ENCODE assay signal across 8 cellular contexts in the genomic region with DNA sequence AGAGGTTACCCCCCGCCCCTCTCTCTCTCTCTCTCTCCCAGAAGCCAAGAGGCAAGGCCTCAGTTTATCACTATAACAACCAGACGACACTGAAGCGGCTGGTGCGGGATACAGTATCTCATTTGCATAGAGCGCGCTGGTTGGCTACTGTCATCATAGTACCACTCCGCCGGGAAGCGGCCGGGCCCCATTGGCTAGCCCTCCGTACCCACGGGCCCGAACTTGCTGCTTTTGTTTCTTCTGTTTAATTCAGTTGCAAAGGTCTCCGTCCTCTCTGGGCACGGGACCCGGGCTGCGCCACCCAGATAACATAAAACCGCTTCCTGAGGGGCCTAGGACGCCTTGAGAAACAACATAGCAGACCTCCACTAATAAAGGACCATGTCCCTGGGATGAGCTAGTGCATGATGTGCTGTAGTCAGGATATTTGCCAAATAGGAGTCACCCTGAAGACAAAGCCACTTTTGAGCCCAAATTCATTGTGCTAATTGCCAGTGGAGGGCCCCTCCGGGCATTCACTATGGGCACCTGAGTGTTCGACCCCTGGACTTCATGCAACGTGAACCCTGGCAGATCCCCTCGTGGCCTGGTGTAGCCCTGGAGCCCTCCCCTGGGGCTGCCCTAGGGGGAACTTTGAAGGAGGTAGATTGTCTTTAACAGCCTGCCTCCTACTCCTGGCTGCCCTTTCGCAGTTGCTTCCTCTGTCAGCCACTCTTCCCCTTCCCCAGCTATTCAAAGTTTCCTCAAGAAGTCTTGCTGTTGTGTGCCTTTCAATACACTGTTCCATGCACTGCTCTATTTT. TPM values are rescaled to one million over a fixed set of nuclear protein-coding genes. Genes with fewer than 3 reads are reported as not detected.
A peak's percentile ranks its signal among the peaks of the same experiment; 100 is the strongest.
DNase-seq lines count a peak whose midpoint lies in the region; ATAC-seq lines count a peak whose summit lies in the region.

Gene PCYT1B, minus strand, starts transcription at position 91 of the 802 bp plus-strand sequence. CDS start 242 bp downstream, outside the sequence.

- H3K27me3 Mint-ChIP-seq in activated CD4-positive, alpha-beta memory T cell treated with anti-CD3 and anti-CD28 coated beads, Interleukin-2, amount 10 ng/mL, durations not matched to agents 7 days and 5 days = peaks cover 15% of the 10 kb centered on the region
- H3K27me3 Mint-ChIP-seq in dendritic cell treated with granulocyte-macrophage colony-stimulating factor and Interleukin-4, amounts not matched to agents 40 ng/mL and 50 ng/mL, for 4 days = peaks cover 13% of the 10 kb centered on the region

- ATAC-seq in HG02884 (IDR thresholded peaks at IDR 0.05; ENCODE audit: unreplicated experiment) (peak; percentile 98), left lobe of liver (peak; percentile 55)

- H3K4me3 Mint-ChIP-seq in activated CD4-positive, alpha-beta memory T cell treated with anti-CD3 and anti-CD28 coated beads, Interleukin-2, amount 10 ng/mL, durations not matched to agents 7 days and 5 days = peak within 1 kb of the TSS; percentile 62
- H3K4me3 Mint-ChIP-seq in dendritic cell treated with granulocyte-macrophage colony-stimulating factor and Interleukin-4, amounts not matched to agents 40 ng/mL and 50 ng/mL, for 4 days = peak within 1 kb of the TSS; percentile 64

- peak; percentile 67 for DNase-seq in NCI-H2196 (lab: John Stamatoyannopoulos, UW; ENCODE audit: unreplicated experiment)
- DNase-seq in activated CD4-positive, alpha-beta memory T cell treated with anti-CD3 and anti-CD28 coated beads, Interleukin-2, amount 10 ng/mL, durations not matched to agents 7 days and 5 days = peak; percentile 69
- peak; percentile 37 for DNase-seq in left lobe of liver (ENCODE audit: low spot score)
- DNase-seq in stimulated activated CD4-positive, alpha-beta T cell treated with anti-CD3 and anti-CD28 coated beads, Interleukin-4, amount 100 ng/mL, for 1 hour = peak; percentile 56
- no peak for DNase-seq in SKM-1 treated with dmso at 0.1 percent for 144 hours (lab: John Stamatoyannopoulos, UW; ENCODE audit: unreplicated experiment)

- H3K36me3 ChIP-seq in ES-I3 (ENCODE audit: insufficient read depth, low read length) = no peaks in the 10 kb centered on the region

- no peak within 1 kb of the TSS for H3K27ac Mint-ChIP-seq in activated CD4-positive, alpha-beta memory T cell treated with anti-CD3 and anti-CD28 coated beads, Interleukin-2, amount 10 ng/mL, durations not matched to agents 7 days and 5 days
- no peak within 1 kb of the TSS for H3K27ac Mint-ChIP-seq in dendritic cell treated with granulocyte-macrophage colony-stimulating factor and Interleukin-4, amounts not matched to agents 40 ng/mL and 50 ng/mL, for 4 days

- intact Hi-C loops in dendritic cell treated with granulocyte-macrophage colony-stimulating factor and Interleukin-4, amounts not matched to agents 40 ng/mL and 50 ng/mL, for 4 days (cut with micrococcal nuclease) = no loop called here

- CTCF ChIA-PET in activated CD4-positive, alpha-beta memory T cell treated with anti-CD3 and anti-CD28 coated beads, Interleukin-2, amount 10 ng/mL, durations not matched to agents 7 days and 5 days (lab: Charles Lee) = interaction anchor here (1.5 kb wide), 1 partner anchor 277 kb away, joined by 5 read pairs; no protein-coding TSS in a partner anchor

- peaks cover 19% of the 10 kb centered on the region for H3K4me1 Mint-ChIP-seq in activated CD4-positive, alpha-beta memory T cell treated with anti-CD3 and anti-CD28 coated beads, Interleukin-2, amount 10 ng/mL, durations not matched to agents 7 days and 5 days
- H3K4me1 Mint-ChIP-seq in dendritic cell treated with granulocyte-macrophage colony-stimulating factor and Interleukin-4, amounts not matched to agents 40 ng/mL and 50 ng/mL, for 4 days (ENCODE audit: low read depth) = peaks cover 18% of the 10 kb centered on the region

- H3K4me1 ChIP-seq in ES-I3 (ENCODE audit: insufficient read depth, low read length) = peaks cover 2% of the 10 kb centered on the region

- no peaks in the 10 kb centered on the region for H3K9me3 ChIP-seq in ES-I3 (ENCODE audit: control insufficient read depth, insufficient read depth, low read length)

- POLR2A ChIA-PET in activated CD4-positive, alpha-beta memory T cell treated with anti-CD3 and anti-CD28 coated beads, Interleukin-2, amount 10 ng/mL, durations not matched to agents 7 days and 5 days (lab: Charles Lee) = no interaction called here

- peak within 1 kb of the TSS; percentile 59 for H3K9ac ChIP-seq in ES-I3 (ENCODE audit: low read depth, low read length)

- H3K9me3 Mint-ChIP-seq in activated CD4-positive, alpha-beta memory T cell treated with anti-CD3 and anti-CD28 coated beads, Interleukin-2, amount 10 ng/mL, durations not matched to agents 7 days and 5 days = no peaks in the 10 kb centered on the region
- H3K9me3 Mint-ChIP-seq in dendritic cell treated with granulocyte-macrophage colony-stimulating factor and Interleukin-4, amounts not matched to agents 40 ng/mL and 50 ng/mL, for 4 days = no peaks in the 10 kb centered on the region

- no peaks in the 10 kb centered on the region for H3K36me3 Mint-ChIP-seq in activated CD4-positive, alpha-beta memory T cell treated with anti-CD3 and anti-CD28 coated beads, Interleukin-2, amount 10 ng/mL, durations not matched to agents 7 days and 5 days (ENCODE audit: low read depth)
- H3K36me3 Mint-ChIP-seq in dendritic cell treated with granulocyte-macrophage colony-stimulating factor and Interleukin-4, amounts not matched to agents 40 ng/mL and 50 ng/mL, for 4 days (ENCODE audit: low read depth) = no peaks in the 10 kb centered on the region

RNA-seq across cellular contexts. Expression of gene PCYT1B, which starts in this region (rescaled TPM):
- total RNA-seq in activated CD4-positive, alpha-beta memory T cell treated with anti-CD3 and anti-CD28 coated beads, Interleukin-2, amount 10 ng/mL, durations not matched to agents 7 days and 5 days = under 1 TPM; 0.25 to 0.45 TPM
- total RNA-seq in left lobe of liver = 0.05 TPM

Comparison
In these comparisons a context has a peak if more than half of its experiments do, and no peak if none do; other contexts are left out.
1. Peak in DNase-seq in activated CD4-positive, alpha-beta memory T cell treated with anti-CD3 and anti-CD28 coated beads, Interleukin-2, amount 10 ng/mL, durations not matched to agents 7 days and 5 days; RNA of the gene not detected or under 1 TPM.
2. Peak in DNase-seq and ATAC-seq in left lobe of liver; RNA of the gene not detected or under 1 TPM.